Comparison of ENCODE assay signal across 22 cellular contexts in the genomic region with DNA sequence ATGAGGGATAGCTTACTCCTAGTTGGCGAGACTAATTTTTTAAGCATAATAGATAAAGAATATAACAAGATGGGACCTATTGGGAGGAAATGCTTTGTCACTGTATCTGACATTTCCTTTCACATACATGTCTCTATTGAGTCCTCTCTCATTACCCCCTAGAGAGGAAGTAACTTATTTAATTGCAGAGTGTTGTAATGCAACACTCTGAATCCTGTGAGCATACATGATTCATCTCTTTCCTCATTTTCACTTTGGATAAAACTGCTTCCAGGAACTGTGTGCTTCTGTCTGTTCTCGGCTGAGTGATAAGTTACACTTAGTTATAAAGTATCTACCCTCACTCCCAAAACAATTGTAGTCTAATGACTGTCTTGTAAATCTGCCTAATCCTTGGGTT.
A peak's percentile ranks its signal among the peaks of the same experiment; 100 is the strongest.
DNase-seq lines count a peak whose midpoint lies in the region; ATAC-seq and TF ChIP-seq lines count a peak whose summit lies in the region.
"Had no signal": no experiment of that assay in that cellular context is flagged by ENCODE, and none has a peak within 500 bp of the region (broad histone marks: within the 10 kb centered on the region; RNA-seq: fewer than 3 reads in every experiment).

No MANE protein-coding gene starts in this region.

- DNase-seq in Kasumi-1 (lab: John Stamatoyannopoulos, UW) (peak; percentile 41 to 57), WTC11 (ENCODE audit: low spot score) (no peak), glomerular visceral epithelial cell (ENCODE audit: extremely low spot score) (peak; percentile 1), chondrocyte (ENCODE audit: low spot score) (no peak), NAMALWA (ENCODE audit: low spot score) (no peak), NCI-H2196 (lab: John Stamatoyannopoulos, UW; ENCODE audit: unreplicated experiment) (no peak)
- no peak for DNase-seq in stimulated activated CD4-positive, alpha-beta T cell treated with anti-CD3 and anti-CD28 coated beads, Interleukin-12 subunit alpha, Interleukin-12 subunit beta, amount 100 ng/mL, for 4 hours
- DNase-seq: ACHN; activated CD8-positive, alpha-beta T cell treated with anti-CD3 and anti-CD28 coated beads, Interleukin-2, amount 10 ng/mL, durations not matched to agents 7 days and 5 days; adrenal gland; effector memory CD4-positive, alpha-beta T cell; GM23248; NCI-H1048; NCI-H748 treated with DMSO at 0.1 percent for 48 hours; stimulated activated naive CD8-positive, alpha-beta T cell treated with anti-CD3 and anti-CD28 coated beads, Interleukin-15, Interleukin-2, amounts not matched to agents 100 U/mL and 50 U/mL, for 24 hours; T-helper 1 cell; upper lobe of left lung; WERI-Rb-1 had no signal

- ATAC-seq in WTC11 = peak; percentile 17
- ATAC-seq: activated CD8-positive, alpha-beta T cell treated with anti-CD3 and anti-CD28 coated beads, Interleukin-2, amount 10 ng/mL, durations not matched to agents 7 days and 5 days; natural killer cell treated with Interleukin-12 subunit alpha and Interleukin-12 subunit beta and Interleukin-15 and Interleukin-18, amount 100 ng/mL, for 72 hours; stimulated activated naive CD8-positive, alpha-beta T cell treated with anti-CD3 and anti-CD28 coated beads, Interleukin-15, Interleukin-2, amounts not matched to agents 100 U/mL and 50 U/mL, for 24 hours had no signal

- H3K36me3 Mint-ChIP-seq in WTC11 (peaks cover 4% of the 10 kb centered on the region; the same call in 1 of the 2 replicates), chondrocyte (ENCODE audit: low read depth) (no peaks in the 10 kb centered on the region)
- H3K36me3 Mint-ChIP-seq: natural killer cell treated with Interleukin-12 subunit alpha and Interleukin-12 subunit beta and Interleukin-15 and Interleukin-18, amount 100 ng/mL, for 72 hours had no signal

- H3K4me1 Mint-ChIP-seq in WTC11 (peaks cover 48% of the 10 kb centered on the region), chondrocyte (ENCODE audit: low read depth) (no peaks in the 10 kb centered on the region)
- H3K4me1 Mint-ChIP-seq: central memory CD8-positive, alpha-beta T cell had no signal

- H3K27me3 Mint-ChIP-seq in WTC11 (ENCODE audit: low read depth) = no peaks in the 10 kb centered on the region
- peaks cover 17% of the 10 kb centered on the region for H3K27me3 Mint-ChIP-seq in chondrocyte (ENCODE audit: low read depth)
- H3K27me3 Mint-ChIP-seq: central memory CD8-positive, alpha-beta T cell; natural killer cell treated with Interleukin-12 subunit alpha and Interleukin-12 subunit beta and Interleukin-15 and Interleukin-18, amount 100 ng/mL, for 72 hours; progenitor cell of endocrine pancreas had no signal

- peak overlapping the region; percentile 68 for H2AFZ ChIP-seq in ACC112 (ENCODE audit: low read length, unreplicated experiment)
- H2AFZ ChIP-seq: GM23248 had no signal

- peak overlapping the region; percentile 17; the same call in 1 of the 2 replicates for H3K4me3 ChIP-seq in ACC112 (ENCODE audit: low read depth, low read length)
- H3K4me3 ChIP-seq: adrenal gland, GM23248, upper lobe of left lung had no signal

- CTCF ChIA-PET in WTC11 (lab: Charles Lee) = no interaction called here

- no peak overlapping the region for H3K4me3 Mint-ChIP-seq in WTC11
- no peak overlapping the region for H3K4me3 Mint-ChIP-seq in chondrocyte (ENCODE audit: unreplicated experiment)
- H3K4me3 Mint-ChIP-seq: activated CD8-positive, alpha-beta T cell treated with anti-CD3 and anti-CD28 coated beads, Interleukin-2, amount 10 ng/mL, durations not matched to agents 7 days and 5 days; central memory CD8-positive, alpha-beta T cell; natural killer cell treated with Interleukin-12 subunit alpha and Interleukin-12 subunit beta and Interleukin-15 and Interleukin-18, amount 100 ng/mL, for 72 hours had no signal

- H3K27ac ChIP-seq in ACC112 (ENCODE audit: low read depth, low read length) = peak overlapping the region; percentile 6; the same call in 1 of the 2 replicates
- H3K27ac ChIP-seq: adrenal gland, GM23248, upper lobe of left lung, WERI-Rb-1 had no signal

- no peaks in the 10 kb centered on the region for H3K27me3 ChIP-seq in ACC112 (ENCODE audit: insufficient read depth, low read length)
- H3K27me3 ChIP-seq: adrenal gland, upper lobe of left lung had no signal

- H3K27ac Mint-ChIP-seq in WTC11 = peak overlapping the region; percentile 57; the same call in 1 of the 2 replicates
- H3K27ac Mint-ChIP-seq in chondrocyte (ENCODE audit: unreplicated experiment) = no peak overlapping the region
- H3K27ac Mint-ChIP-seq: activated CD8-positive, alpha-beta T cell treated with anti-CD3 and anti-CD28 coated beads, Interleukin-2, amount 10 ng/mL, durations not matched to agents 7 days and 5 days; natural killer cell treated with Interleukin-12 subunit alpha and Interleukin-12 subunit beta and Interleukin-15 and Interleukin-18, amount 100 ng/mL, for 72 hours; progenitor cell of endocrine pancreas had no signal

- H3K36me3 ChIP-seq in ACC112 (ENCODE audit: insufficient read depth, low read length) = no peaks in the 10 kb centered on the region
- H3K36me3 ChIP-seq: adrenal gland, upper lobe of left lung, WERI-Rb-1 had no signal

- POLR2A ChIA-PET in WTC11 (lab: Charles Lee) = no interaction called here

- TF ChIP-seq CTCF in WTC11 (IDR thresholded peaks at IDR 0.05) (no peak), chondrocyte (IDR thresholded peaks at IDR 0.05) (no peak)

- peaks cover 9% of the 10 kb centered on the region for H3K4me1 ChIP-seq in ACC112 (ENCODE audit: control insufficient read depth, insufficient read depth, low read length, unreplicated experiment)
- H3K4me1 ChIP-seq: adrenal gland, upper lobe of left lung had no signal

- no peaks in the 10 kb centered on the region for H3K79me2 ChIP-seq in ACC112 (ENCODE audit: control insufficient read depth, insufficient read depth, low read length, unreplicated experiment)

- H3K9me3 Mint-ChIP-seq in WTC11 (peaks cover 4% of the 10 kb centered on the region; the same call in 1 of the 2 replicates), chondrocyte (ENCODE audit: low read depth) (no peaks in the 10 kb centered on the region)

TF ChIP-seq in WTC11, 78 proteins besides CTCF, POLR2A, EP300 and RAD21:
- TF ChIP-seq, protein P1, sequence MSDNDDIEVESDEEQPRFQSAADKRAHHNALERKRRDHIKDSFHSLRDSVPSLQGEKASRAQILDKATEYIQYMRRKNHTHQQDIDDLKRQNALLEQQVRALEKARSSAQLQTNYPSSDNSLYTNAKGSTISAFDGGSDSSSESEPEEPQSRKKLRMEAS (CRISPR knock-in tag; IDR thresholded peaks at IDR 0.05) = no peak

Comparison
In these comparisons a context has a peak if more than half of its experiments do, and no peak if none do; other contexts are left out.
1. DNase-seq: peak in Kasumi-1 (2 of 2) and glomerular visceral epithelial cell (single experiment); none in WTC11 (single experiment), chondrocyte (single experiment), NAMALWA (single experiment), NCI-H2196 (single experiment) and stimulated activated CD4-positive, alpha-beta T cell treated with anti-CD3 and anti-CD28 coated beads, Interleukin-12 subunit alpha, Interleukin-12 subunit beta, amount 100 ng/mL, for 4 hours (single experiment).